ENCODE assay signal across 19 cellular contexts in the genomic region with DNA sequence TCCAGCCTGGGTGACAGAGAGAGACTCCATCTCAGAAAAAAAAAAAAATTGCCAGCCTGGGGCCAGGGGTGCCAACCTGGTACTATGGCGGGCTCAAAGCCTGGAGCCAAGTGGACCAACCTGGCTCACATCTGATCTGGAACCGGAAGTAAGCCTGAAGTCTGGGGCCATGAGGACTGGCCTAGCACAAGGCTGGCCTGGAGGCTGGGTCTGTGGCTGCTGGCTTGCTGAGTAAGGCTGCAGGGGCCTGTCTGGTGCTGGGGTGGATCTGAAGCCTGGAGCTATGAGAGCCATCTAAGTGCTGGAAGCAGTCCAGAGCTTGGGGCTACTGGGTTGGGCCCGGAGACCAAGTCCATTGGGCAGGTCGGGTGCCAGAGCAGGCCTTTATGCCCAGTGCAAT.
"Had no signal": no experiment of that assay in that cellular context is flagged by ENCODE, and none has a peak within 500 bp of the region (broad histone marks: within the 10 kb centered on the region; RNA-seq: fewer than 3 reads in every experiment).

No MANE protein-coding gene starts in this region.

- H3K4me3 ChIP-seq: coronary artery, dorsolateral prefrontal cortex, esophagus squamous epithelium, gastrocnemius medialis, heart right ventricle, left lung, lower lobe of right lung had no signal

- ATAC-seq: gastrocnemius medialis, heart right ventricle, left cardiac atrium, left lung, left ventricle myocardium superior had no signal

- H3K27ac ChIP-seq: coronary artery, esophagus squamous epithelium, gastrocnemius medialis, heart right ventricle, left lung, lower lobe of right lung had no signal

- H3K27me3 ChIP-seq: dorsolateral prefrontal cortex, esophagus squamous epithelium, gastrocnemius medialis, left lung had no signal

- H3K36me3 ChIP-seq: esophagus squamous epithelium, gastrocnemius medialis, heart right ventricle, left lung, lower lobe of right lung had no signal

- DNase-seq: dermis blood vessel endothelial cell; dorsolateral prefrontal cortex; effector CD4-positive, alpha-beta T cell; effector memory CD4-positive, alpha-beta T cell; esophagus squamous epithelium; foreskin fibroblast; foreskin melanocyte; gastrocnemius medialis; glutamatergic neuron; head of caudate nucleus; heart right ventricle; hippocampal formation; left cardiac atrium; left lung; left ventricle myocardium superior; lower lobe of right lung; mesendoderm; midbrain had no signal

- H3K9me3 ChIP-seq: esophagus squamous epithelium, gastrocnemius medialis, left lung, lower lobe of right lung had no signal

- H3K4me1 ChIP-seq: gastrocnemius medialis, heart right ventricle, left lung, lower lobe of right lung had no signal
